In genomic region chr16:58692450-58692849, GRCh38 we compare ENCODE assay signal across 28 cellular contexts.
"Had no signal": no experiment of that assay in that cellular context is flagged by ENCODE, and none has a peak within 500 bp of the region (broad histone marks: within the 10 kb centered on the region; RNA-seq: fewer than 3 reads in every experiment).

No MANE protein-coding gene starts in this region.

- FAIRE-seq: endometrium, endothelial cell of umbilical vein, frontal cortex had no signal

- H2AFZ ChIP-seq: hepatocyte had no signal

- DNase-seq: colonic mucosa; cortex of kidney; dermis blood vessel endothelial cell; dorsolateral prefrontal cortex; effector CD4-positive, alpha-beta T cell; effector CD8-positive, alpha-beta T cell; effector memory CD4-positive, alpha-beta T cell; effector memory CD8-positive, alpha-beta T cell; endodermal cell; erythroblast; esophagus squamous epithelium; foreskin fibroblast; foreskin keratinocyte; foreskin melanocyte; gastrocnemius medialis; glutamatergic neuron; head of caudate nucleus; heart left ventricle; heart right ventricle had no signal

- H3K79me2 ChIP-seq: hepatocyte had no signal

- H3K4me1 ChIP-seq: colonic mucosa, foreskin keratinocyte, gastrocnemius medialis, gastroesophageal sphincter, heart left ventricle, heart right ventricle had no signal

- H3K27me3 ChIP-seq: colonic mucosa, dorsolateral prefrontal cortex, esophagus muscularis mucosa, esophagus squamous epithelium, foreskin keratinocyte, gastrocnemius medialis, gastroesophageal sphincter, heart left ventricle, heart right ventricle, hepatocyte had no signal

- H3K9me3 ChIP-seq: colonic mucosa, esophagus muscularis mucosa, esophagus squamous epithelium, gastrocnemius medialis, gastroesophageal sphincter had no signal

- H3K36me3 ChIP-seq: colonic mucosa, esophagus muscularis mucosa, esophagus squamous epithelium, gastrocnemius medialis, gastroesophageal sphincter, heart left ventricle, heart right ventricle had no signal

- H3K4me3 ChIP-seq: colonic mucosa, coronary artery, dorsolateral prefrontal cortex, esophagus muscularis mucosa, esophagus squamous epithelium, gastrocnemius medialis, gastroesophageal sphincter, heart left ventricle, heart right ventricle, hepatocyte had no signal

- H3K4me2 ChIP-seq: hepatocyte had no signal

- ATAC-seq: effector memory CD8-positive, alpha-beta T cell; esophagus mucosa; foreskin keratinocyte; gastrocnemius medialis; gastroesophageal sphincter; heart left ventricle; heart right ventricle had no signal

- H3K27ac ChIP-seq: colonic mucosa, coronary artery, dorsolateral prefrontal cortex, epithelial cell of prostate, esophagus muscularis mucosa, esophagus squamous epithelium, foreskin keratinocyte, gastrocnemius medialis, gastroesophageal sphincter, heart left ventricle, heart right ventricle, hepatocyte had no signal
